In the genomic region with DNA sequence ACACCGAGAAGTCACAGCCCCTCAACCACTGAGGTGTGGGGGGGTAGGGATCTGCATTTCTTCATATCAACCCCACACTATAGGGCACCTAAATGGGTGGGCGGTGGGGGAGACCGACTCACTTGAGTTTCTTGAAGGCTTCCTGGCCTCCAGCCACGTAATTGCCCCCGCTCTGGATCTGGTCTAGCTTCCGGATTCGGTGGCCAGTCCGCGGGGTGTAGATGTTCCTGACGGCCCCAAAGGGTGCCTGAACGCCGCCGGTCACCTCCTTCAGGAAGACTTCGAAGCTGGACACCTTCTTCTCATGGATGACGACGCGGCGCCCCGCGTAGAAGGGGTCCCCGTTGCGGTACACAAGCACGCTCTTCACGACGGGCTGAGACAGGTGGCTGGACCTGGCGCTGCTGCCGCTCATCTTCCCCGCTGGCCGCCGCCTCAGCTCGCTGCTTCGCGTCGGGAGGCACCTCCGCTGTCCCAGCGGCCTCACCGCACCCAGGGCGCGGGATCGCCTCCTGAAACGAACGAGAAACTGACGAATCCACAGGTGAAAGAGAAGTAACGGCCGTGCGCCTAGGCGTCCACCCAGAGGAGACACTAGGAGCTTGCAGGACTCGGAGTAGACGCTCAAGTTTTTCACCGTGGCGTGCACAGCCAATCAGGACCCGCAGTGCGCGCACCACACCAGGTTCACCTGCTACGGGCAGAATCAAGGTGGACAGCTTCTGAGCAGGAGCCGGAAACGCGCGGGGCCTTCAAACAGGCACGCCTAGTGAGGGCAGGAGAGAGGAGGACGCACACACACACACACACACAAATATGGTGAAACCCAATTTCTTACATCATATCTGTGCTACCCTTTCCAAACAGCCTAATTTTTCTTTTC, we compare ENCODE assay signal across 8 cellular contexts. TPM values are rescaled to one million over a fixed set of nuclear protein-coding genes. Genes with fewer than 3 reads are reported as not detected.
DNase-seq lines count a peak whose midpoint lies in the region; ATAC-seq and TF ChIP-seq lines count a peak whose summit lies in the region.

A gene (minus strand): TSS at position 724 of the 883 bp plus-strand sequence. CDS start 309 bp downstream, at position 415.

- H3K36me3 ChIP-seq in ACC112 (ENCODE audit: insufficient read depth, low read length) = no peaks in the 10 kb centered on the region
- no peaks in the 10 kb centered on the region for H3K36me3 ChIP-seq in trophoblast cell (ENCODE audit: control insufficient read depth in 1 of 2, insufficient read depth in 2 of 2, low read length in 2 of 2)

- no peak within 1 kb of the TSS for H3K4me2 ChIP-seq in trophoblast cell (ENCODE audit: low read length)

- H3K79me2 ChIP-seq in ACC112 (ENCODE audit: control insufficient read depth, insufficient read depth, low read length, unreplicated experiment) = no peaks in the 10 kb centered on the region
- H3K79me2 ChIP-seq in trophoblast cell (ENCODE audit: control insufficient read depth, insufficient read depth, low read length, poor library complexity) = no peaks in the 10 kb centered on the region

- H3K79me1 ChIP-seq in trophoblast cell (ENCODE audit: low read length) = no peaks in the 10 kb centered on the region

- peak within 1 kb of the TSS; percentile 65 for H3K4me3 ChIP-seq in ACC112 (ENCODE audit: low read depth, low read length)
- peak within 1 kb of the TSS; percentile 12 to 15 for H3K4me3 ChIP-seq in foreskin fibroblast (ENCODE audit: low read depth in 1 of 2, low read length in 2 of 2)
- no peak within 1 kb of the TSS for H3K4me3 ChIP-seq in trophoblast cell (ENCODE audit: low read depth, low read length)

- no peak for TF ChIP-seq CTCF in foreskin fibroblast (IDR thresholded peaks at IDR 0.05; ENCODE audit: low read depth, low read length)

- H2BK12ac ChIP-seq in trophoblast cell (ENCODE audit: low read length) = no peak within 1 kb of the TSS

- no peak within 1 kb of the TSS for H3K23ac ChIP-seq in trophoblast cell (ENCODE audit: low read length)

- no peak within 1 kb of the TSS for H3K14ac ChIP-seq in trophoblast cell (ENCODE audit: low read length)

- H4K8ac ChIP-seq in trophoblast cell (ENCODE audit: low read depth, low read length) = no peak within 1 kb of the TSS

- peaks cover 5% of the 10 kb centered on the region for H3K9me3 ChIP-seq in trophoblast cell (ENCODE audit: insufficient read depth, low read depth, low read length)

- H3K27me3 ChIP-seq in ACC112 (ENCODE audit: insufficient read depth, low read length) (peaks cover 58% of the 10 kb centered on the region), trophoblast cell (ENCODE audit: insufficient read depth, low read length) (no peaks in the 10 kb centered on the region)

- DNase-seq in NCI-H187 treated with DMSO at 0.1 percent for 48 hours (lab: John Stamatoyannopoulos, UW) (peak; percentile 33), foreskin fibroblast (peak in 1 of 2 donors; percentile 16), trophoblast cell (peak; percentile 71 to 78), NAMALWA (ENCODE audit: low spot score) (no peak), MV-4-11 (lab: John Stamatoyannopoulos, UW) (no peak)
- DNase-seq in activated effector memory CD4-positive, alpha-beta T cell treated with Interleukin-2 at 50 U/mL for 16 hours = peak; percentile 25

- no peak within 1 kb of the TSS for H4K91ac ChIP-seq in trophoblast cell (ENCODE audit: low read depth, low read length)

- no peak within 1 kb of the TSS for H3K18ac ChIP-seq in trophoblast cell (ENCODE audit: low read length)

- H3K4me1 ChIP-seq in ACC112 (ENCODE audit: control insufficient read depth, insufficient read depth, low read length, unreplicated experiment) = peaks cover 6% of the 10 kb centered on the region
- peaks cover 0 to 3% of the 10 kb centered on the region in 2 experiments for H3K4me1 ChIP-seq in trophoblast cell (ENCODE audit: control insufficient read depth in 1 of 2, insufficient read depth in 2 of 2, low read length in 2 of 2)

- no peak within 1 kb of the TSS for H2AK5ac ChIP-seq in trophoblast cell (ENCODE audit: low read length)

- no peak within 1 kb of the TSS for H2BK120ac ChIP-seq in trophoblast cell (ENCODE audit: insufficient read depth, low read length, poor library complexity)

- H2AFZ ChIP-seq in ACC112 (ENCODE audit: low read length, unreplicated experiment) (peak within 1 kb of the TSS; percentile 22), trophoblast cell (ENCODE audit: insufficient read depth, low read length, poor library complexity) (no peak within 1 kb of the TSS)

- no peak within 1 kb of the TSS for H3K9ac ChIP-seq in trophoblast cell (ENCODE audit: low read length)

- H2BK5ac ChIP-seq in trophoblast cell (ENCODE audit: low read depth, low read length, poor library complexity) = no peak within 1 kb of the TSS

- no peak for ATAC-seq in HG03469 (IDR thresholded peaks at IDR 0.05; ENCODE audit: unreplicated experiment)

- H3K27ac ChIP-seq in ACC112 (ENCODE audit: low read depth, low read length) (no peak within 1 kb of the TSS), trophoblast cell (ENCODE audit: low read depth, low read length) (no peak within 1 kb of the TSS)

- no CpG with 5 or more reads among the region's 61 CpGs for WGBS in trophoblast cell (ENCODE audit: extremely low coverage, insufficient coverage, insufficient read length)

- no peak within 1 kb of the TSS for H4K12ac ChIP-seq in trophoblast cell (ENCODE audit: low read depth, low read length)

- no peak within 1 kb of the TSS for H3K4ac ChIP-seq in trophoblast cell (ENCODE audit: low read depth, low read length)

RNA-seq across cellular contexts. Expression of the gene that starts here (rescaled TPM):
- 0.07 and 0.08 TPM in 2 replicates for polyA plus RNA-seq in trophoblast cell (2013)

Comparison
In these comparisons a context has a peak if more than half of its experiments do, and no peak if none do; other contexts are left out.
1. DNase-seq: peak in NCI-H187 treated with DMSO at 0.1 percent for 48 hours (single experiment), activated effector memory CD4-positive, alpha-beta T cell treated with Interleukin-2 at 50 U/mL for 16 hours (single experiment) and trophoblast cell (2 of 2); none in NAMALWA (single experiment) and MV-4-11 (single experiment).